ENCODE assay signal across 9 cellular contexts in genomic region chr15:84598250-84598649, GRCh38. TPM values are rescaled to one million over a fixed set of nuclear protein-coding genes. Genes with fewer than 3 reads are reported as not detected.
DNase-seq lines count a peak whose midpoint lies in the region; ATAC-seq, FAIRE-seq and TF ChIP-seq lines count a peak whose summit lies in the region.
"Had no signal": no experiment of that assay in that cellular context is flagged by ENCODE, and none has a peak within 500 bp of the region (broad histone marks: within the 10 kb centered on the region; RNA-seq: fewer than 3 reads in every experiment).

No MANE protein-coding gene starts in this region.

- DNase-seq in GDM1 (lab: John Stamatoyannopoulos, UW) (peak; percentile 88), M059J (ENCODE audit: low read depth) (peak; percentile 14), astrocyte of the hippocampus (ENCODE audit: low read depth, low spot score) (peak; percentile 32), NCI-H524 treated with DMSO at 0.1 percent for 48 hours (lab: John Stamatoyannopoulos, UW) (no peak), pancreas (no peak)
- DNase-seq in stimulated activated CD4-positive, alpha-beta T cell treated with anti-CD3 and anti-CD28 coated beads, Interleukin-15, amount 100 ng/mL, for 24 hours, result no peak

- WGBS in pancreas, 2 donors, result 73 to 74% methylated on average over 2 of the region's 2 CpGs

- no peak for FAIRE-seq in pancreas (lab: Jason Lieb, UNC)
- FAIRE-seq: endometrium had no signal

- no peak overlapping the region for H3K4me3 ChIP-seq in pancreas

- TF ChIP-seq CTCF in pancreas (IDR thresholded peaks at IDR 0.05), result no peak

- H3K4me3 Mint-ChIP-seq in stimulated activated memory B cell treated with anti-CD40 and anti-IgM and Interleukin-4, amounts not matched to agents 10 μg/mL and 1 μg/mL and 100 μg/mL, for 72 hours, result peak overlapping the region; percentile 15

- H3K4me1 ChIP-seq in pancreas, result peaks cover 0 to 6% (median 5%) of the 10 kb centered on the region in 3 donors

- H3K36me3 Mint-ChIP-seq in stimulated activated memory B cell treated with anti-CD40 and anti-IgM and Interleukin-4, amounts not matched to agents 10 μg/mL and 1 μg/mL and 100 μg/mL, for 72 hours, result no peaks in the 10 kb centered on the region

- no peaks in the 10 kb centered on the region for H3K27me3 Mint-ChIP-seq in stimulated activated memory B cell treated with anti-CD40 and anti-IgM and Interleukin-4, amounts not matched to agents 10 μg/mL and 1 μg/mL and 100 μg/mL, for 72 hours

- H3K27ac Mint-ChIP-seq in stimulated activated memory B cell treated with anti-CD40 and anti-IgM and Interleukin-4, amounts not matched to agents 10 μg/mL and 1 μg/mL and 100 μg/mL, for 72 hours, result peak overlapping the region; percentile 81

- intact Hi-C loops in pancreas (cut with DNase I), result no loop called here

- H3K27ac ChIP-seq in pancreas, result no peak overlapping the region

- no peaks in the 10 kb centered on the region for H3K9me3 ChIP-seq in pancreas

- H3K4me1 Mint-ChIP-seq in stimulated activated memory B cell treated with anti-CD40 and anti-IgM and Interleukin-4, amounts not matched to agents 10 μg/mL and 1 μg/mL and 100 μg/mL, for 72 hours, result peaks cover 46% of the 10 kb centered on the region

- H3K36me3 ChIP-seq in pancreas, result no peaks in the 10 kb centered on the region

- ATAC-seq in GM21423 (IDR thresholded peaks at IDR 0.05; ENCODE audit: unreplicated experiment) (peak; percentile 53), pancreas (no peak)
- peak; percentile 84 for ATAC-seq in stimulated activated memory B cell treated with anti-CD40 and anti-IgM and Interleukin-4, amounts not matched to agents 10 μg/mL and 1 μg/mL and 100 μg/mL, for 72 hours

- H3K27me3 ChIP-seq in pancreas, result no peaks in the 10 kb centered on the region

- no peaks in the 10 kb centered on the region for H3K9me3 Mint-ChIP-seq in stimulated activated memory B cell treated with anti-CD40 and anti-IgM and Interleukin-4, amounts not matched to agents 10 μg/mL and 1 μg/mL and 100 μg/mL, for 72 hours

RNA-seq across cellular contexts. Expression of gene ZSCAN2, which starts 2.6 kb away (rescaled TPM):
- total RNA-seq in M059J (2014; rRNA removed; shearing (Covaris generic)), result 2.4 and 7.5 TPM in 2 replicates
- 10 to 100 TPM; 11.3 to 15.4 (median 13.5) TPM for total RNA-seq in pancreas
- 1 to 10 TPM; 5.5 to 6.6 TPM for polyA plus RNA-seq in pancreas

RNA-seq across cellular contexts. Expression of gene WDR73, which starts 55.8 kb away (rescaled TPM):
- total RNA-seq in M059J (2014; rRNA removed; shearing (Covaris generic)), result 20.1 and 20.4 TPM in 2 replicates
- 10 to 100 TPM; 10.5 to 20.4 (median 11.2) TPM for total RNA-seq in pancreas
- 10 to 100 TPM; 21.3 to 28.3 TPM for polyA plus RNA-seq in pancreas

RNA-seq across cellular contexts. Expression of gene NMB, which starts 59.7 kb away (rescaled TPM):
- 3.4 and 7.4 TPM in 2 replicates for total RNA-seq in M059J (2014; rRNA removed; shearing (Covaris generic))
- total RNA-seq in pancreas, result 1 to 10 TPM; 2.9 to 5.4 (median 3.5) TPM
- 1 to 10 TPM; 4.8 to 8.3 TPM for polyA plus RNA-seq in pancreas

Comparison
In these comparisons a context has a peak if more than half of its experiments do, and no peak if none do; other contexts are left out.
1. DNase-seq: peak in GDM1 (single experiment), M059J (single experiment) and astrocyte of the hippocampus (single experiment); none in NCI-H524 treated with DMSO at 0.1 percent for 48 hours (single experiment), pancreas (0 of 6) and stimulated activated CD4-positive, alpha-beta T cell treated with anti-CD3 and anti-CD28 coated beads, Interleukin-15, amount 100 ng/mL, for 24 hours (single experiment).
2. ATAC-seq: peak in GM21423 (single experiment) and stimulated activated memory B cell treated with anti-CD40 and anti-IgM and Interleukin-4, amounts not matched to agents 10 μg/mL and 1 μg/mL and 100 μg/mL, for 72 hours (single experiment); none in pancreas (0 of 4).